1 cellular context compared by ENCODE assay signal in the genomic region with DNA sequence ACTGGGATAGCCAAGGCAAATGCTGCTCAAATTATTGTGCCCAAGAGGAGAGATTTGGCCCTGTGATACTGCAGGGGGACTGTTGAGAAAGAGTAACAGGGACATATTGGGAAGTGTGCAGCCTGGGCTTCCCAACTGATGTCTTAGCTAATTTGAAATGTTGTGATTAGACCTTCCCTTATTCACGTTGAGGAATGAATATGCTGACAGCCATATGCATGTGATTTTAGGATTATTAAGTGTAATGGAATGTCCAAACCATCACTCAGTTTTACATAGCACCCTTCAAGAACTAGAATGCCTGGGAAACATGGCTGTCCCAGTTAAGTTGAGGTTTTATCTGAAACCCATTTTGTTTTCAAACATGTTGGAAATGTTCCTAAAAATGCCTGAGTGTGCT.
TF ChIP-seq lines count a peak whose summit lies in the region.

No MANE protein-coding gene starts in this region.

TF ChIP-seq in SK-N-SH, 30 proteins besides CTCF, POLR2A, EP300 and RAD21 (continued from another document):
- no peak for TF ChIP-seq CHD2 (IDR thresholded peaks at IDR 0.05; ENCODE audit: low read length, partially characterized antibody)
- no peak for TF ChIP-seq ELF1 (IDR thresholded peaks at IDR 0.05)
- TF ChIP-seq YY1 (IDR thresholded peaks at IDR 0.05; ENCODE audit: low read depth): no peak
- no peak for TF ChIP-seq MEF2A (IDR thresholded peaks at IDR 0.05; ENCODE audit: borderline replicate concordance, low read depth)
